In the genomic region with DNA sequence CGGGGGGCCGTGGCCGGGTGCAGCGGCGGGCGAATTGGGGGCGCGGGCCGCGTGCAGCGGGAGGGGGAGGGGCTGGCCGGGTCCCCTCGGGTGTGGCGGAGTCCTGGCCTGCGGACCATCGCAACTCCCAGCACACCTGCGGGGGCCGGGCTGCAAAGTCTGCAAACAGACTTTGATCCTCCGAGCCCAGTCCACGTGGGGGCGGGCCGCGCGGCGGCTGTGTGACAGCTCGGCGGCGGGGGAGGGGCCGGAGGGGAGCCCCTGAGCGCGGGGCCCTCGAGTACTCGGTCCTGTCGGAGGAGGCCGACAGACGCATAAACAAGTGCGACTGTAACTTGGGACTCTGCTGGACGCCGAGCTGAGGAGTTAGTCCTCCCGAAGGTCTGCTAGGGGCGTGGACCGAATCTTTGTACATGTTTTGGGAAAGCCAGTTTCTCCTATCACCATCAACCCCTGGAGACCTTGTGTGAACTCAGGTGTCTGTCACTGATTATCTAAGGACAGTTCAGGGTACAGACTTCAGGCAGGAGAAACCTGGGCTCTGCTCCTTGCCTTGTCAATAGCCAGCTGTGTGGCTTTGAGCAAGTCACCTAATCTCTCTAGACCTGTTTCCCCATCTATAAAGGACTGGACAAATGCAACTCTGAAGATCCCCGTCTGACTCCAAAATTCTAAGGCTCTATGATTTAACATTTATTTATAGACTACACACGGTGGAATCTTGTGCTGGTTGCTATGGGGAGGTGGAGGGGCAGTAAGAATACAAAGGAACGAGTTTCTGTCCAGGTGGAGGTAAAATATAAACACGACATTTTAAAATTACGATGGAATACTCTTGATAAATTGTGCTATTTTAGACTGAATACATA, we compare ENCODE assay signal across 8 cellular contexts. TPM values are rescaled to one million over a fixed set of nuclear protein-coding genes. Genes with fewer than 3 reads are reported as not detected.
A peak's percentile ranks its signal among the peaks of the same experiment; 100 is the strongest.
DNase-seq lines count a peak whose midpoint lies in the region; ATAC-seq and TF ChIP-seq lines count a peak whose summit lies in the region.

No MANE protein-coding gene starts in this region.

- H3K4me3 ChIP-seq in right atrium auricular region (peak overlapping the region; percentile 83 to 96), skeletal muscle cell (ENCODE audit: low read depth, low read length) (peak overlapping the region; percentile 89)

- ATAC-seq in GM18909 (IDR thresholded peaks at IDR 0.05; ENCODE audit: poor library complexity, unreplicated experiment) (peak; percentile 39), HG03064 (IDR thresholded peaks at IDR 0.05; ENCODE audit: low read depth, unreplicated experiment) (peak; percentile 42)

- peak overlapping the region; percentile 93 to 99 for H3K27ac ChIP-seq in right atrium auricular region

- no peaks in the 10 kb centered on the region for H3K27me3 ChIP-seq in right atrium auricular region

- no peaks in the 10 kb centered on the region for H3K9me3 ChIP-seq in right atrium auricular region

- H3K36me3 ChIP-seq in right atrium auricular region = peaks cover 6% of the 10 kb centered on the region

- H3K4me1 ChIP-seq in right atrium auricular region = peaks cover 0 to 47% of the 10 kb centered on the region in 2 donors

- DNase-seq in COLO668 (lab: John Stamatoyannopoulos, UW; ENCODE audit: unreplicated experiment) = peak; percentile 90
- DNase-seq in NCI-H2171 treated with DMSO at 0.1 percent for 48 hours (lab: John Stamatoyannopoulos, UW) = peak; percentile 78
- peak; percentile 83 for DNase-seq in activated gamma-delta T cell (lab: John Stamatoyannopoulos, UW)
- DNase-seq in right atrium auricular region (ENCODE audit: low spot score) = peak; percentile 76
- DNase-seq in skeletal muscle cell (ENCODE audit: low read depth) = no peak
- DNase-seq in globus pallidus (ENCODE audit: low spot score) = no peak

- no peak for TF ChIP-seq CTCF in right atrium auricular region (IDR thresholded peaks at IDR 0.05)

RNA-seq across cellular contexts. Expression of gene SLC30A1, which starts 0.7 kb away (rescaled TPM):
- 10 to 100 TPM; 10.5 to 13.1 TPM for total RNA-seq in right atrium auricular region

Comparison
In these comparisons a context has a peak if more than half of its experiments do, and no peak if none do; other contexts are left out.
1. DNase-seq: peak in COLO668 (single experiment), NCI-H2171 treated with DMSO at 0.1 percent for 48 hours (single experiment), activated gamma-delta T cell (single experiment) and right atrium auricular region (single experiment); none in skeletal muscle cell (single experiment) and globus pallidus (single experiment).